8 cellular contexts compared by ENCODE assay signal in the genomic region with DNA sequence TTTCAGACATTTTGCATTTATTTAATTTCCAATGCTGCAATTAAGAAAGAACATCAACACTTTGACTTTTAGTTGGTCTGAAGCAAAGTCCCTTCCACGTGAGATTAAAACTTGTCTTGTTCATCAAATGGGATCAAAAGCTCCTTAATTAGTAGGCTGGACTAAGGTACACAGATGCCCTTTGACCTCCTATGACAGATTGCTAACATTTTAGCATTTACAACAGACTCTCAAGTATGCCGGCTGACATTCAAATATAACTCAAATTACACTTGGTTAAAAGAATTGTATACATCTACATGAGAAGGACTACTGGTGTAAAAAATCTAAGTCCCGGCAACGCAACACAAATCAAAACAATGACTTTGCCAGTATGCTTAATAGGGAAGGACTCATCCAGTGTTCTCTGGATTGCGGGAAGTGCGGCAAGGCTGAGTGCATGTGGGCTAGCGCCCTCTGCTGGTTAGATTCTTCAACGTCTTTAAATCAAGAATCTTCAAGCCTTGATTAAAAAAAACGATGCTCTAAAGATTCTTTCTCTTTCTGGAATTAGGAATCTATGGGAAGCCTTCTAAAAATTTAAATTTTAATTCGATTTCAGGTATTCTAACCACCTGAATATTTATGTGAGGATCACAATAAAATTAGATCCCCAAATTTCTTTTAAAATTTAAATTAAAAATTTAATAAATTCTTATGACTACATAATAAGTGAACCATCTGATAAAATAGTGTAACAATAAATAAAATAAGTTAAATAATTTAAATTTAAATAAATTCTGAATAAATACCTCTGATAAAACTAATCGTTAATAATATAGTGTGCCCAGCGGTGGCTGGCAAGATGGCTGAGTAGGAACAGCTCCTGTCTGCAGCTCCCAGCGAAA.
DNase-seq lines count a peak whose midpoint lies in the region; ATAC-seq and TF ChIP-seq lines count a peak whose summit lies in the region.

No MANE protein-coding gene starts in this region.

- H2AFZ ChIP-seq in mammary epithelial cell (ENCODE audit: low read depth, low read length) (peak overlapping the region; percentile 39), smooth muscle cell (ENCODE audit: low read depth) (peak overlapping the region; percentile 44)

- CTCF ChIA-PET in mammary epithelial cell (lab: Charles Lee; ENCODE audit: low non-redundant PET) = no interaction called here

- H3F3A ChIP-seq in smooth muscle cell (ENCODE audit: low read depth) = no peaks in the 10 kb centered on the region

- no peaks in the 10 kb centered on the region for H3K4me1 Mint-ChIP-seq in immature natural killer cell

- TF ChIP-seq CTCF in mammary epithelial cell (conservative IDR thresholded peaks at IDR 0.05 in 1 of 2, IDR thresholded peaks at IDR 0.05 in 1 of 2; ENCODE audit: extremely low read depth in 1 of 2, insufficient read depth in 1 of 2, low read depth in 1 of 2, low read length in 2 of 2) (peak; percentile 71 to 90), smooth muscle cell (IDR thresholded peaks at IDR 0.05; ENCODE audit: borderline replicate concordance, insufficient read depth, poor library complexity, severe bottlenecking) (peak; percentile 93)

- H3K27ac Mint-ChIP-seq in immature natural killer cell = no peak overlapping the region

- dilution Hi-C loops in mammary epithelial cell (cut with HindIII; ENCODE audit: low sequenced_read_pairs) = no loop called here

- H3K9me3 ChIP-seq in mammary epithelial cell (replicated peaks; ENCODE audit: insufficient read depth, low read length) (no peaks in the 10 kb centered on the region), smooth muscle cell (replicated peaks; ENCODE audit: low read depth) (no peaks in the 10 kb centered on the region)

- H3K4me2 ChIP-seq in mammary epithelial cell (ENCODE audit: insufficient read depth, low read depth, low read length) (peak overlapping the region; percentile 51), smooth muscle cell (peak overlapping the region; percentile 77)

- 25% methylated on average over 13 of the region's 13 CpGs for WGBS in mammary epithelial cell (ENCODE audit: low coverage, missing lambda C conversion rate)
- 28% methylated on average over 13 of the region's 13 CpGs for WGBS in smooth muscle cell (ENCODE audit: low lambda C conversion rate)

- no peaks in the 10 kb centered on the region for H3K4me1 ChIP-seq in mammary epithelial cell (ENCODE audit: insufficient read depth, low read length)
- H3K4me1 ChIP-seq in smooth muscle cell (ENCODE audit: low read depth) = no peaks in the 10 kb centered on the region

- H3K27me3 ChIP-seq in mammary epithelial cell (ENCODE audit: insufficient read depth, low read length) (no peaks in the 10 kb centered on the region), smooth muscle cell (ENCODE audit: low read depth) (no peaks in the 10 kb centered on the region)

- no peaks in the 10 kb centered on the region for H3K36me3 Mint-ChIP-seq in immature natural killer cell

- H3K27ac ChIP-seq in mammary epithelial cell (ENCODE audit: insufficient read depth, low read depth, low read length) = no peak overlapping the region
- H3K27ac ChIP-seq in smooth muscle cell (ENCODE audit: low read depth) = no peak overlapping the region

- peak; percentile 57 for DNase-seq in EL
- peak; percentile 63 for DNase-seq in NCI-H1694 treated with DMSO at 0.1 percent for 48 hours (lab: John Stamatoyannopoulos, UW)
- peak; percentile 82 for DNase-seq in SW480 (ENCODE audit: low spot score)
- peak; percentile 60 for DNase-seq in mammary epithelial cell
- DNase-seq in immature natural killer cell = peak; percentile 6 to 54 (median 28)
- peak; percentile 2 for DNase-seq in smooth muscle cell (lab: John Stamatoyannopoulos, UW; ENCODE audit: unreplicated experiment)

- H3K4me3 Mint-ChIP-seq in immature natural killer cell = no peak overlapping the region

- H3K27me3 Mint-ChIP-seq in immature natural killer cell (ENCODE audit: low read depth in 3 of 3) = peaks cover 0 to 2% (median 0%) of the 10 kb centered on the region in 3 donors

- ATAC-seq in HG02571 (IDR thresholded peaks at IDR 0.05; ENCODE audit: unreplicated experiment) (peak; percentile 62), GM19395 (IDR thresholded peaks at IDR 0.05; ENCODE audit: unreplicated experiment) (no peak)

- no TSS peak for BruUV-seq in mammary epithelial cell (replicated peaks; lab: Mats Ljungman, UMichigan)

- H3K9ac ChIP-seq in mammary epithelial cell (ENCODE audit: insufficient read depth, low read length) (no peak overlapping the region), smooth muscle cell (ENCODE audit: low read depth) (no peak overlapping the region)

- no peaks in the 10 kb centered on the region for H3K79me2 ChIP-seq in mammary epithelial cell (ENCODE audit: insufficient read depth, low read length)
- H3K79me2 ChIP-seq in smooth muscle cell (ENCODE audit: low read depth) = no peaks in the 10 kb centered on the region

- intact Hi-C loops in mammary epithelial cell (cut with micrococcal nuclease) = loop anchor here (1.0 to 2.0 kb wide), 4 partner anchors 233 to 1178 kb away; a partner anchor contains a TSS

- H4K20me1 ChIP-seq in mammary epithelial cell (ENCODE audit: insufficient read depth, low read length) (no peaks in the 10 kb centered on the region), smooth muscle cell (ENCODE audit: low read depth) (no peaks in the 10 kb centered on the region)

- H3K4me3 ChIP-seq in mammary epithelial cell (replicated peaks in 1 of 3; ENCODE audit: insufficient read depth in 1 of 3, low read depth in 2 of 3, low read length in 3 of 3) (no peak overlapping the region), smooth muscle cell (peak overlapping the region; percentile 30)

- in situ Hi-C loops in mammary epithelial cell (cut with MboI; ENCODE audit: low sequenced_read_pairs in 2 of 2) = loop anchor here (25.0 kb wide), 1 partner anchor 1171 kb away; no protein-coding TSS in a partner anchor

- no peaks in the 10 kb centered on the region for H3K9me3 Mint-ChIP-seq in immature natural killer cell

- H3K36me3 ChIP-seq in mammary epithelial cell (ENCODE audit: insufficient read depth, low read length) (no peaks in the 10 kb centered on the region), smooth muscle cell (ENCODE audit: low read depth) (no peaks in the 10 kb centered on the region)

Comparison
In these comparisons a context has a peak if more than half of its experiments do, and no peak if none do; other contexts are left out.
1. DNase-seq: peak in every context shown above with its lines; median percentile 82 in SW480; 63 in NCI-H1694 treated with DMSO at 0.1 percent for 48 hours; 60 in mammary epithelial cell; 57 in EL; 28 in immature natural killer cell; 2 in smooth muscle cell.